35 cellular contexts compared by ENCODE assay signal in the genomic region with DNA sequence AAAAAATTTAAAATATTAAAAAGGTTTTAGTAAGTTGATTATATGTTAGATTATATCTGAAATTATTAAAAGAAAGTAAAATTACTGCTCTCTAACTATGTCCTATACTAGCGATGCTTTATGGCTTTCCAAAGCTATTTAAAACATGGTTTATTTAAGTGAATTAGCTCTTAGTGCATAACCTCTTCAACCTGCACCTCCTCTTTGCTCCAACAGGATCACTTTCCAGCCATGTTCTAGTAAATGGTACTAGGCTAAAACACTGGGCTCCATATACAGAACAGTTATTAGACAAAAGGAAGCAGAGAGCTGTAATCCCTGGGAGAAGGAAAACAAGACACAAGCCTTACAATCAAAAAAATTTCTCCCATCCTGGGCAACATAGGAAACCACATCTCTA.
"Had no signal": no experiment of that assay in that cellular context is flagged by ENCODE, and none has a peak within 500 bp of the region (broad histone marks: within the 10 kb centered on the region; RNA-seq: fewer than 3 reads in every experiment).

No MANE protein-coding gene starts in this region.

- H3K9ac ChIP-seq: KMS-11 had no signal

- H3K36me3 ChIP-seq: MG63 had no signal

- H3K27ac ChIP-seq: KMS-11 had no signal

- H3K27me3 ChIP-seq: MG63 had no signal

- DNase-seq: Karpas-422, Kasumi-1, KBM-7, KG1, MG63, MM.1S, MV-4-11, NCI-H1048, NCI-H1092, NCI-H1092 treated with DMSO at 0.1 percent for 48 hours, NCI-H1105, NCI-H1105 treated with DMSO at 0.1 percent for 48 hours, NCI-H1417, NCI-H1417 treated with DMSO at 0.1 percent for 48 hours, NCI-H1436, NCI-H1436 treated with DMSO at 0.1 percent for 48 hours, NCI-H146, NCI-H1694, NCI-H1694 treated with DMSO at 0.1 percent for 48 hours, NCI-H187, NCI-H187 treated with DMSO at 0.1 percent for 48 hours, NCI-H1930, NCI-H2029, NCI-H2029 treated with DMSO at 0.1 percent for 48 hours, NCI-H2081, NCI-H2081 treated with DMSO at 0.1 percent for 48 hours, NCI-H2107, NCI-H2171, NCI-H2171 treated with DMSO at 0.1 percent for 48 hours, NCI-H2227 treated with DMSO at 0.1 percent for 48 hours, NCI-H226, NCI-H345, NCI-H446, NCI-H446 treated with DMSO at 0.1 percent for 48 hours had no signal

- H3K9me3 ChIP-seq: MG63 had no signal

- H3K4me2 ChIP-seq: KMS-11 had no signal

- H3K4me3 ChIP-seq: MG63 had no signal
